In genomic region chr3:193014961-193015360, GRCh38 we compare ENCODE assay signal across 19 cellular contexts.
"Had no signal": no experiment of that assay in that cellular context is flagged by ENCODE, and none has a peak within 500 bp of the region (broad histone marks: within the 10 kb centered on the region; RNA-seq: fewer than 3 reads in every experiment).

No MANE protein-coding gene starts in this region.

- H3K4me1 Mint-ChIP-seq: activated naive CD4-positive, alpha-beta T cell treated with anti-CD3 and anti-CD28 coated beads, Interleukin-2, amount 50 U/mL, for 24 hours had no signal

- H3K4me3 ChIP-seq: ascending aorta, gastrocnemius medialis had no signal

- H3K4me1 ChIP-seq: ascending aorta, gastrocnemius medialis had no signal

- H3K9me3 ChIP-seq: gastrocnemius medialis had no signal

- H3K27ac ChIP-seq: ascending aorta, gastrocnemius medialis, WERI-Rb-1 had no signal

- H3K27me3 ChIP-seq: ascending aorta, gastrocnemius medialis had no signal

- ATAC-seq: activated T-cell treated with anti-CD3 and anti-CD28 coated beads, Interleukin-2, amount 50 U/mL, for 72 hours; esophagus mucosa; gastrocnemius medialis; left lobe of liver had no signal

- H3K9me3 Mint-ChIP-seq: activated naive CD4-positive, alpha-beta T cell treated with anti-CD3 and anti-CD28 coated beads, Interleukin-2, amount 50 U/mL, for 24 hours had no signal

- H3K4me3 Mint-ChIP-seq: activated naive CD4-positive, alpha-beta T cell treated with anti-CD3 and anti-CD28 coated beads, Interleukin-2, amount 50 U/mL, for 24 hours; activated T-cell treated with anti-CD3 and anti-CD28 coated beads, Interleukin-2, amount 50 U/mL, for 72 hours; dendritic cell treated with granulocyte-macrophage colony-stimulating factor and Interleukin-4, amounts not matched to agents 40 ng/mL and 50 ng/mL, for 4 days; nephron progenitor cell had no signal

- H3K36me3 Mint-ChIP-seq: activated naive CD4-positive, alpha-beta T cell treated with anti-CD3 and anti-CD28 coated beads, Interleukin-2, amount 50 U/mL, for 24 hours had no signal

- H3K27ac Mint-ChIP-seq: activated naive CD4-positive, alpha-beta T cell treated with anti-CD3 and anti-CD28 coated beads, Interleukin-2, amount 50 U/mL, for 24 hours; activated T-cell treated with anti-CD3 and anti-CD28 coated beads, Interleukin-2, amount 50 U/mL, for 72 hours; dendritic cell treated with granulocyte-macrophage colony-stimulating factor and Interleukin-4, amounts not matched to agents 40 ng/mL and 50 ng/mL, for 4 days; nephron progenitor cell had no signal

- DNase-seq: activated CD4-positive, alpha-beta T cell treated with anti-CD3 and anti-CD28 coated beads for 1 hour; activated CD4-positive, alpha-beta T cell treated with anti-CD3 and anti-CD28 coated beads, Interleukin-2, amount 50 U/mL, for 4 hours; activated gamma-delta T cell; activated T-cell treated with anti-CD3 and anti-CD28 coated beads, Interleukin-2, amount 50 U/mL, for 72 hours; cerebellar nuclear complex; effector CD8-positive, alpha-beta T cell; gastrocnemius medialis; head of caudate nucleus; kidney; nephron progenitor cell; occipital lobe; posterior cingulate gyrus; stimulated activated naive CD4-positive, alpha-beta T cell; WERI-Rb-1 had no signal
